ENCODE assay signal across 8 cellular contexts in the genomic region with DNA sequence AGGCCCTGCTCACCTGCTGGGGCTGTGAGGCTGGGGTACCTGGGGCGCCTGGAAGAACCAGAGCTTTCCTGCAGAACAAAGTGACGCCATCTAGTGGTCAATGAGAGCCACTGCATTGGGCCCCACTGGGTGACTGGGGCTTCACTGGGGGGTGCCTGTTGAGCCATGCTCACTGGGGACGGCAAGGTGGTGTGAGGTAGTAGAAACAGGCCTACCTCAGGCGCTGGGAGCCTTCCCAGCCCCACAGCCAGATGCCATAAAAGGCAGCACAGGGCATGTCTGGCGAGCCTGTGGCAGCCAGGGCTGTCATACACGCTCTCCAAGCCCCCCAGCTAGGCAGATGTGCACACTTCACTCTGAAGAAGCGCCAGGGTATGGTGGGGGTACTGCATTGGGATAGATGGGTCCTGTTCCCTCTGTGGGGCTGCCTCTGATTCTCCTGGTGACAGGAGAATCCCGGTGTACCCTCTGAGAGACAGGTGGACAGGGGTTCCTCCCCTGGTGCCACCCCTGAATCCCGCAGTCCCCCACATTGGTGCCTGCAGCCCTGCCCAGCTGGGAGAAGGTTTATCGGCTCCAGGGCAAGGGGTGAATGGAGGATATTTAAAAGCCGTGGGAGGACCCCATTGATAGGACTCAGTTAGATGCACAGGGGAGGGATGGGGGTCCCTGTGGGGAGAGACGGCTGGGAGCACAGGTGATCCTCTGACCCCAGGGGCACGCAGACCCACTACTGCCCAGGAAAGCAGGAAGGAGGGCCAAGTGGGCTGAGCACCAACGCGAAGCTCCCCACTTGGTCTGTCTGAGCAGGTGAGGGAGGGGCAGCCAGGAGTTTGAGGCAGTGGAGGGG.
DNase-seq lines count a peak whose midpoint lies in the region; ATAC-seq, FAIRE-seq and TF ChIP-seq lines count a peak whose summit lies in the region.

No MANE protein-coding gene starts in this region.

- CTCF ChIA-PET in PC-9 (lab: Charles Lee): no interaction called here

- intact Hi-C loops in PC-9 (cut with micrococcal nuclease; ENCODE audit: unreplicated experiment): no loop called here
- intact Hi-C loops in kidney (cut with DNase I): no loop called here

- TF ChIP-seq CTCF in PC-9 (conservative IDR thresholded peaks at IDR 0.05): peak; percentile 68
- TF ChIP-seq CTCF in kidney (IDR thresholded peaks at IDR 0.05; ENCODE audit: borderline replicate concordance, extremely low read depth, insufficient read depth): peak; percentile 49

- no TSS peak for BruUV-seq in PC-9 (replicated peaks; lab: Mats Ljungman, UMichigan)

- no peaks in the 10 kb centered on the region for H3K9me2 ChIP-seq in PC-9 (ENCODE audit: insufficient read depth)

- H3K4me2 ChIP-seq in PC-9: no peak overlapping the region

- H3K27ac ChIP-seq in PC-9: no peak overlapping the region
- H3K27ac ChIP-seq in kidney (ENCODE audit: low read depth in 2 of 2, low read length in 2 of 2): no peak overlapping the region

- no peaks in the 10 kb centered on the region for H3K79me2 ChIP-seq in PC-9 (ENCODE audit: low read depth)

- no peaks in the 10 kb centered on the region for H3F3A ChIP-seq in PC-9 (ENCODE audit: insufficient read depth, low read depth)

- DNase-seq in NCI-H748 (lab: John Stamatoyannopoulos, UW; ENCODE audit: unreplicated experiment): peak; percentile 20
- no peak for DNase-seq in NCI-H748 treated with DMSO at 0.1 percent for 48 hours (lab: John Stamatoyannopoulos, UW)
- DNase-seq in PC-9: peak in 1 of 2 experiments; percentile 5
- DNase-seq in activated naive CD4-positive, alpha-beta T cell treated with anti-CD3 and anti-CD28 coated beads, Interleukin-2, amount 50 U/mL, for 16 hours: peak; percentile 54
- no peak for DNase-seq in kidney
- peak; percentile 36 to 42 for DNase-seq in stimulated activated CD8-positive, alpha-beta memory T cell treated with anti-CD3 and anti-CD28 coated beads, Interleukin-7, amount 100 ng/mL, for 48 hours (ENCODE audit: extremely low read depth in 1 of 2, low read depth in 1 of 2)
- no peak for DNase-seq in GF-D8 (lab: John Stamatoyannopoulos, UW)

- H3K9me3 ChIP-seq in PC-9 (ENCODE audit: insufficient read depth, low read depth) (no peaks in the 10 kb centered on the region), kidney (ENCODE audit: control insufficient read depth in 1 of 2, low read length in 2 of 2) (no peaks in the 10 kb centered on the region)

- no peak overlapping the region for H3K9ac ChIP-seq in kidney (ENCODE audit: low read length in 2 of 2)

- peaks cover 39% of the 10 kb centered on the region for H3K27me3 ChIP-seq in PC-9 (ENCODE audit: insufficient read depth, low read depth)

- H3K4me3 ChIP-seq in PC-9 (no peak overlapping the region), kidney (ENCODE audit: low read length in 2 of 2) (no peak overlapping the region)

- no peak for FAIRE-seq in kidney (lab: Jason Lieb, UNC)

- no peaks in the 10 kb centered on the region for H3K36me3 ChIP-seq in PC-9 (ENCODE audit: low read depth)
- no peaks in the 10 kb centered on the region for H3K36me3 ChIP-seq in kidney (ENCODE audit: control insufficient read depth in 1 of 2, insufficient read depth in 2 of 2, low read length in 2 of 2)

- H4K20me1 ChIP-seq in PC-9 (ENCODE audit: insufficient read depth): no peaks in the 10 kb centered on the region

- H2AFZ ChIP-seq in PC-9: no peak overlapping the region

- no peak for ATAC-seq in GM18498 (IDR thresholded peaks at IDR 0.05; ENCODE audit: unreplicated experiment)

- POLR2A ChIA-PET in PC-9 (lab: Charles Lee; ENCODE audit: unreplicated experiment): no interaction called here

- H3K4me1 ChIP-seq in PC-9 (replicated peaks; ENCODE audit: insufficient read depth) (no peaks in the 10 kb centered on the region), kidney (ENCODE audit: control insufficient read depth in 1 of 2, insufficient read depth in 1 of 2, low read depth in 1 of 2, low read length in 2 of 2) (no peaks in the 10 kb centered on the region)

Comparison
In these comparisons a context has a peak if more than half of its experiments do, and no peak if none do; other contexts are left out.
1. DNase-seq: peak in NCI-H748 (single experiment), activated naive CD4-positive, alpha-beta T cell treated with anti-CD3 and anti-CD28 coated beads, Interleukin-2, amount 50 U/mL, for 16 hours (single experiment) and stimulated activated CD8-positive, alpha-beta memory T cell treated with anti-CD3 and anti-CD28 coated beads, Interleukin-7, amount 100 ng/mL, for 48 hours (2 of 2); none in NCI-H748 treated with DMSO at 0.1 percent for 48 hours (single experiment), kidney (single experiment) and GF-D8 (single experiment).